1 cellular context compared by ENCODE assay signal in the genomic region with DNA sequence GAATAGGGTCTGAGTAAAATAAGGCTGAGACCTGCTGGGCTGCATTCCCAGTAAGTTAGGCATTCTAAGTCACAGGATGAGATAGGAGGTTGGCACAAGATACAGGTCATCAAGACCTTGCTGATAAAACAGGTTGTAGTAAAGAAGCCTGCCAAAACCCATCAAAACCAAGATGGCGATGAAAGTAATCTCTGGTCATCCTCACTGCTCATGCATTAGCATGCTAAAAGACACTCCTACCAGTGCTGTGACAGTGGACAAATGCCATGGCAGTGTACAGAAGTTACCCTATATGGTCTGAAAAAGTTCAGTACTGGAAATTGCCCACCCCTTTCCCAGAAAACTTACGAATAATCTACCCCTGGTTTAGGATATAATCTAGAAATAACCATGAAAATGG.
TF ChIP-seq lines count a peak whose summit lies in the region.

No MANE protein-coding gene starts in this region.

TF ChIP-seq in GM23338, 12 proteins besides CTCF, POLR2A, EP300 and RAD21 (continued from another document):
- TF ChIP-seq, protein P1, sequence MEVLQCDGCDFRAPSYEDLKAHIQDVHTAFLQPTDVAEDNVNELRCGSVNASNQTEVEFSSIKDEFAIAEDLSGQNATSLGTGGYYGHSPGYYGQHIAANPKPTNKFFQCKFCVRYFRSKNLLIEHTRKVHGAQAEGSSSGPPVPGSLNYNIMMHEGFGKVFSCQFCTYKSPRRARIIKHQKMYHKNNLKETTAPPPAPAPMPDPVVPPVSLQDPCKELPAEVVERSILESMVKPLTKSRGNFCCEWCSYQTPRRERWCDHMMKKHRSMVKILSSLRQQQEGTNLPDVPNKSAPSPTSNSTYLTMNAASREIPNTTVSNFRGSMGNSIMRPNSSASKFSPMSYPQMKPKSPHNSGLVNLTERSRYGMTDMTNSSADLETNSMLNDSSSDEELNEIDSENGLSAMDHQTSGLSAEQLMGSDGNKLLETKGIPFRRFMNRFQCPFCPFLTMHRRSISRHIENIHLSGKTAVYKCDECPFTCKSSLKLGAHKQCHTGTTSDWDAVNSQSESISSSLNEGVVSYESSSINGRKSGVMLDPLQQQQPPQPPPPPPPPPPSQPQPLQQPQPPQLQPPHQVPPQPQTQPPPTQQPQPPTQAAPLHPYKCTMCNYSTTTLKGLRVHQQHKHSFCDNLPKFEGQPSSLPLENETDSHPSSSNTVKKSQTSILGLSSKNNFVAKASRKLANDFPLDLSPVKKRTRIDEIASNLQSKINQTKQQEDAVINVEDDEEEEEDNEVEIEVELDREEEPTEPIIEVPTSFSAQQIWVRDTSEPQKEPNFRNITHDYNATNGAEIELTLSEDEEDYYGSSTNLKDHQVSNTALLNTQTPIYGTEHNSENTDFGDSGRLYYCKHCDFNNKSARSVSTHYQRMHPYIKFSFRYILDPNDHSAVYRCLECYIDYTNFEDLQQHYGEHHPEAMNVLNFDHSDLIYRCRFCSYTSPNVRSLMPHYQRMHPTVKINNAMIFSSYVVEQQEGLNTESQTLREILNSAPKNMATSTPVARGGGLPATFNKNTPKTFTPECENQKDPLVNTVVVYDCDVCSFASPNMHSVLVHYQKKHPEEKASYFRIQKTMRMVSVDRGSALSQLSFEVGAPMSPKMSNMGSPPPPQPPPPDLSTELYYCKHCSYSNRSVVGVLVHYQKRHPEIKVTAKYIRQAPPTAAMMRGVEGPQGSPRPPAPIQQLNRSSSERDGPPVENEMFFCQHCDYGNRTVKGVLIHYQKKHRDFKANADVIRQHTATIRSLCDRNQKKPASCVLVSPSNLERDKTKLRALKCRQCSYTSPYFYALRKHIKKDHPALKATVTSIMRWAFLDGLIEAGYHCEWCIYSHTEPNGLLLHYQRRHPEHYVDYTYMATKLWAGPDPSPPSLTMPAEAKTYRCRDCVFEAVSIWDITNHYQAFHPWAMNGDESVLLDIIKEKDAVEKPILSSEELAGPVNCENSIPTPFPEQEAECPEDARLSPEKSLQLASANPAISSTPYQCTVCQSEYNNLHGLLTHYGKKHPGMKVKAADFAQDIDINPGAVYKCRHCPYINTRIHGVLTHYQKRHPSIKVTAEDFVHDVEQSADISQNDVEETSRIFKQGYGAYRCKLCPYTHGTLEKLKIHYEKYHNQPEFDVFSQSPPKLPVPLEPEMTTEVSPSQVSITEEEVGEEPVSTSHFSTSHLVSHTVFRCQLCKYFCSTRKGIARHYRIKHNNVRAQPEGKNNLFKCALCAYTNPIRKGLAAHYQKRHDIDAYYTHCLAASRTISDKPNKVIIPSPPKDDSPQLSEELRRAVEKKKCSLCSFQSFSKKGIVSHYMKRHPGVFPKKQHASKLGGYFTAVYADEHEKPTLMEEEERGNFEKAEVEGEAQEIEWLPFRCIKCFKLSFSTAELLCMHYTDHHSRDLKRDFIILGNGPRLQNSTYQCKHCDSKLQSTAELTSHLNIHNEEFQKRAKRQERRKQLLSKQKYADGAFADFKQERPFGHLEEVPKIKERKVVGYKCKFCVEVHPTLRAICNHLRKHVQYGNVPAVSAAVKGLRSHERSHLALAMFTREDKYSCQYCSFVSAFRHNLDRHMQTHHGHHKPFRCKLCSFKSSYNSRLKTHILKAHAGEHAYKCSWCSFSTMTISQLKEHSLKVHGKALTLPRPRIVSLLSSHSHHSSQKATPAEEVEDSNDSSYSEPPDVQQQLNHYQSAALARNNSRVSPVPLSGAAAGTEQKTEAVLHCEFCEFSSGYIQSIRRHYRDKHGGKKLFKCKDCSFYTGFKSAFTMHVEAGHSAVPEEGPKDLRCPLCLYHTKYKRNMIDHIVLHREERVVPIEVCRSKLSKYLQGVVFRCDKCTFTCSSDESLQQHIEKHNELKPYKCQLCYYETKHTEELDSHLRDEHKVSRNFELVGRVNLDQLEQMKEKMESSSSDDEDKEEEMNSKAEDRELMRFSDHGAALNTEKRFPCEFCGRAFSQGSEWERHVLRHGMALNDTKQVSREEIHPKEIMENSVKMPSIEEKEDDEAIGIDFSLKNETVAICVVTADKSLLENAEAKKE (CRISPR knock-in tag; IDR thresholded peaks at IDR 0.05), result no peak
- TF ChIP-seq, protein P2, sequence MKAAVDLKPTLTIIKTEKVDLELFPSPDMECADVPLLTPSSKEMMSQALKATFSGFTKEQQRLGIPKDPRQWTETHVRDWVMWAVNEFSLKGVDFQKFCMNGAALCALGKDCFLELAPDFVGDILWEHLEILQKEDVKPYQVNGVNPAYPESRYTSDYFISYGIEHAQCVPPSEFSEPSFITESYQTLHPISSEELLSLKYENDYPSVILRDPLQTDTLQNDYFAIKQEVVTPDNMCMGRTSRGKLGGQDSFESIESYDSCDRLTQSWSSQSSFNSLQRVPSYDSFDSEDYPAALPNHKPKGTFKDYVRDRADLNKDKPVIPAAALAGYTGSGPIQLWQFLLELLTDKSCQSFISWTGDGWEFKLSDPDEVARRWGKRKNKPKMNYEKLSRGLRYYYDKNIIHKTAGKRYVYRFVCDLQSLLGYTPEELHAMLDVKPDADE (IDR thresholded peaks at IDR 0.05), result no peak
- TF ChIP-seq POLR2AphosphoS5 (IDR thresholded peaks at IDR 0.05; ENCODE audit: low read depth) (no peak), NANOG (IDR thresholded peaks at IDR 0.05; ENCODE audit: borderline replicate concordance) (no peak), ZNF114 (CRISPR knock-in tag; IDR thresholded peaks at IDR 0.05) (no peak), JUNB (IDR thresholded peaks at IDR 0.05; ENCODE audit: unreplicated experiment) (no peak), EZH2 (IDR thresholded peaks at IDR 0.05; ENCODE audit: low read depth, unreplicated experiment) (no peak)
